Comparison of ENCODE assay signal across 8 cellular contexts in the genomic region with DNA sequence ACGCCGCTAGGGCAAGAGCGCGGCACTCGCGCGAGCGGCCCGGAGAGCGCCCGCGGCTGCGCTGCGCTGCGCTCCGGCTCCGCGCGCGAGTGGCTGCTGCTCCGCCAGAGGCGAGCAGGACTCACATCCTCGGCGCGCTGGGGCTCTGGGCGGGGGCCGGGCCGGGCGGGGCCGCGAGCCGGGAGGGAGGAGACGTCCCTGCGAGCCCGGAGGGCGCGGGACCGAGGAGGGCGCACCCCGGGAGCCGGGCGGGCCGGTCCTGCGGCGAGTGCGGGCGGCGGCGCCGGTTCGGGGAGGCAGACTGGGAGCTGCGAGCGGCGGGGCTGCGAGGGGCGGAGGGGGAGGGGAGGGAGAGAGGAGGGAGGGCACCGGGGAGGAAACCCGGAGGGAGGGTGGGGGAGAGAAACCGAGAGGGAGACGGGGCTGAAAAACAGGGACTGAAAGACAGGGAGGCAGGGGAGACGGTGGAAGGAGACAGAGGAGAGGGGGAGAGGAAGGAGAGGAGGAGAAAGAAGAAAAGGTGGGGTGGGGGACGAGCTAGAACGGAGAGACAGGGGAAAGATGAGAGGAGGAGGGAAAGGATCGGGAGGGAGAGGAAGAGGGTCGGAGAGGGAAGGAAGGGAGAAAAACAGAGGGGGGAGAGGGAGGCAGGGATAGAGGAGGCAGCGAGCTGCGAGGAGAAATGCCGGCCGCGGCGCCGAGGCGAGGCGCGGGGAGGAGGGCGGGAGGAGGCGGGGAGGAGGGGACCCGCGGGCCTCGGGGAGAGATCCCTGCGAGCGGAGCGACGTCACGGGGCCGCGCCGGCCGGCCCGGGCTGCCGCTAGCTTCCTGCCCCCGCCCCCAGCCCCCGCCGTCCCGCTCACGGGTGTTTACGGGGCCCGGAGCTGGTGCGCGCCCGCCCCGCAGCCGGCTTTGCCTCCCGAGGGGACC. TPM values are rescaled to one million over a fixed set of nuclear protein-coding genes. Genes with fewer than 3 reads are reported as not detected.
DNase-seq lines count a peak whose midpoint lies in the region; ATAC-seq lines count a peak whose summit lies in the region.

CAMK2N1 (minus strand) TSS at position 684 of the 930 bp plus-strand sequence. CDS start 831 bp downstream, outside the sequence.

- peaks cover 24% of the 10 kb centered on the region for H3K4me1 ChIP-seq in CD4-positive, alpha-beta memory T cell (ENCODE audit: insufficient read depth, low read length)

- CTCF ChIA-PET in CD4-positive, alpha-beta memory T cell (lab: Charles Lee; ENCODE audit: partially characterized antibody), result interaction anchor here (1.4 to 2.4 kb wide), 2 partner anchors 14 to 273 kb away, joined by 3 to 10 read pairs; no protein-coding TSS in a partner anchor
- CTCF ChIA-PET in activated CD4-positive, alpha-beta T cell treated with anti-CD3 and anti-CD28 coated beads, Interleukin-2, amount 10 ng/mL, durations not matched to agents 7 days and 5 days (lab: Charles Lee), result interaction anchor here (0.9 kb wide), 1 partner anchor 15 kb away, joined by 3 read pairs; no protein-coding TSS in a partner anchor

- no peaks in the 10 kb centered on the region for H3K36me3 ChIP-seq in CD4-positive, alpha-beta memory T cell (ENCODE audit: insufficient read depth, low read length)

- H3K27ac ChIP-seq in CD4-positive, alpha-beta memory T cell (ENCODE audit: low read depth, low read length), result no peak within 1 kb of the TSS

- H3K36me3 Mint-ChIP-seq in CD4-positive, alpha-beta memory T cell, result no peaks in the 10 kb centered on the region
- no peaks in the 10 kb centered on the region for H3K36me3 Mint-ChIP-seq in activated CD4-positive, alpha-beta T cell treated with anti-CD3 and anti-CD28 coated beads, Interleukin-2, amount 10 ng/mL, durations not matched to agents 7 days and 5 days (ENCODE audit: low read depth)
- H3K36me3 Mint-ChIP-seq in dendritic cell treated with granulocyte-macrophage colony-stimulating factor and Interleukin-4, amounts not matched to agents 40 ng/mL and 50 ng/mL, for 4 days (ENCODE audit: low read depth), result no peaks in the 10 kb centered on the region

- DNase-seq in CD4-positive, alpha-beta memory T cell, result peak; percentile 49 to 64 (median 54)
- DNase-seq in M059J (ENCODE audit: low read depth) (peak; percentile 56), left kidney (ENCODE audit: low read depth, low spot score) (peak; percentile 90), NK-92 (lab: John Stamatoyannopoulos, UW; ENCODE audit: unreplicated experiment) (no peak)
- DNase-seq in activated CD4-positive, alpha-beta T cell treated with anti-CD3 and anti-CD28 coated beads, Interleukin-2, amount 10 ng/mL, durations not matched to agents 7 days and 5 days, result peak; percentile 37
- peak; percentile 41 to 54 for DNase-seq in stimulated activated CD4-positive, alpha-beta T cell treated with anti-CD3 and anti-CD28 coated beads, Interleukin-1b, Interleukin-23, amount 100 ng/mL, for 4 hours (ENCODE audit: low read depth in 2 of 2)

- POLR2A ChIA-PET in CD4-positive, alpha-beta memory T cell (lab: Charles Lee; ENCODE audit: partially characterized antibody), result interaction anchor here (0.7 to 2.6 kb wide), 4 partner anchors 10 to 604 kb away, joined by 3 to 22 read pairs (median 4); partner anchors contain the start of genes MUL1 and OTUD3
- POLR2A ChIA-PET in activated CD4-positive, alpha-beta T cell treated with anti-CD3 and anti-CD28 coated beads, Interleukin-2, amount 10 ng/mL, durations not matched to agents 7 days and 5 days (lab: Charles Lee), result no interaction called here

- intact Hi-C loops in CD4-positive, alpha-beta memory T cell (cut with micrococcal nuclease), result no loop called here
- intact Hi-C loops in dendritic cell treated with granulocyte-macrophage colony-stimulating factor and Interleukin-4, amounts not matched to agents 40 ng/mL and 50 ng/mL, for 4 days (cut with micrococcal nuclease), result no loop called here

- peaks cover 20 to 24% of the 10 kb centered on the region in 2 donors for H3K27me3 Mint-ChIP-seq in CD4-positive, alpha-beta memory T cell
- H3K27me3 Mint-ChIP-seq in activated CD4-positive, alpha-beta T cell treated with anti-CD3 and anti-CD28 coated beads, Interleukin-2, amount 10 ng/mL, durations not matched to agents 7 days and 5 days, result peaks cover 70% of the 10 kb centered on the region
- H3K27me3 Mint-ChIP-seq in dendritic cell treated with granulocyte-macrophage colony-stimulating factor and Interleukin-4, amounts not matched to agents 40 ng/mL and 50 ng/mL, for 4 days, result peaks cover 89% of the 10 kb centered on the region

- no peaks in the 10 kb centered on the region for H3K9me3 ChIP-seq in CD4-positive, alpha-beta memory T cell (ENCODE audit: control insufficient read depth in 1 of 2, low read length in 2 of 2)

- peak within 1 kb of the TSS; percentile 85 to 92 (median 89) for H3K4me3 Mint-ChIP-seq in CD4-positive, alpha-beta memory T cell
- peak within 1 kb of the TSS; percentile 70 for H3K4me3 Mint-ChIP-seq in activated CD4-positive, alpha-beta T cell treated with anti-CD3 and anti-CD28 coated beads, Interleukin-2, amount 10 ng/mL, durations not matched to agents 7 days and 5 days
- H3K4me3 Mint-ChIP-seq in dendritic cell treated with granulocyte-macrophage colony-stimulating factor and Interleukin-4, amounts not matched to agents 40 ng/mL and 50 ng/mL, for 4 days, result peak within 1 kb of the TSS; percentile 36

- peaks cover 15% of the 10 kb centered on the region for H3K27me3 ChIP-seq in CD4-positive, alpha-beta memory T cell (ENCODE audit: insufficient read depth, low read length)

- H3K9me3 Mint-ChIP-seq in CD4-positive, alpha-beta memory T cell, result no peaks in the 10 kb centered on the region
- H3K9me3 Mint-ChIP-seq in activated CD4-positive, alpha-beta T cell treated with anti-CD3 and anti-CD28 coated beads, Interleukin-2, amount 10 ng/mL, durations not matched to agents 7 days and 5 days, result no peaks in the 10 kb centered on the region
- no peaks in the 10 kb centered on the region for H3K9me3 Mint-ChIP-seq in dendritic cell treated with granulocyte-macrophage colony-stimulating factor and Interleukin-4, amounts not matched to agents 40 ng/mL and 50 ng/mL, for 4 days

- H3K4me1 Mint-ChIP-seq in CD4-positive, alpha-beta memory T cell, result peaks cover 11 to 22% (median 16%) of the 10 kb centered on the region in 4 donors
- peaks cover 11% of the 10 kb centered on the region for H3K4me1 Mint-ChIP-seq in activated CD4-positive, alpha-beta T cell treated with anti-CD3 and anti-CD28 coated beads, Interleukin-2, amount 10 ng/mL, durations not matched to agents 7 days and 5 days
- H3K4me1 Mint-ChIP-seq in dendritic cell treated with granulocyte-macrophage colony-stimulating factor and Interleukin-4, amounts not matched to agents 40 ng/mL and 50 ng/mL, for 4 days (ENCODE audit: low read depth), result peaks cover 11% of the 10 kb centered on the region

- H3K27ac Mint-ChIP-seq in CD4-positive, alpha-beta memory T cell, result peak within 1 kb of the TSS in 6 of 7 donors; percentile 41 to 90 (median 72)
- H3K27ac Mint-ChIP-seq in activated CD4-positive, alpha-beta T cell treated with anti-CD3 and anti-CD28 coated beads, Interleukin-2, amount 10 ng/mL, durations not matched to agents 7 days and 5 days, result peak within 1 kb of the TSS; percentile 64
- no peak within 1 kb of the TSS for H3K27ac Mint-ChIP-seq in dendritic cell treated with granulocyte-macrophage colony-stimulating factor and Interleukin-4, amounts not matched to agents 40 ng/mL and 50 ng/mL, for 4 days

- ATAC-seq in HG02678 (IDR thresholded peaks at IDR 0.05; ENCODE audit: unreplicated experiment), result no peak

- peak within 1 kb of the TSS; percentile 69 to 73 for H3K4me3 ChIP-seq in CD4-positive, alpha-beta memory T cell (ENCODE audit: low read length in 2 of 2)

RNA-seq across cellular contexts. Expression of gene CAMK2N1, which starts in this region (rescaled TPM):
- total RNA-seq in CD4-positive, alpha-beta memory T cell, result 1 to 10 TPM; 5.5 to 6.5 TPM
- under 1 TPM; 0.32 to 0.84 TPM for polyA plus RNA-seq in CD4-positive, alpha-beta memory T cell
- total RNA-seq in M059J (2014; rRNA removed; shearing (Covaris generic)), result 5.2 and 7.2 TPM in 2 replicates
- total RNA-seq in activated CD4-positive, alpha-beta T cell treated with anti-CD3 and anti-CD28 coated beads, Interleukin-2, amount 10 ng/mL, durations not matched to agents 7 days and 5 days, result under 1 TPM; 0.37 to 0.45 TPM

Comparison
In these comparisons a context has a peak if more than half of its experiments do, and no peak if none do; other contexts are left out.
1. Peak in DNase-seq in activated CD4-positive, alpha-beta T cell treated with anti-CD3 and anti-CD28 coated beads, Interleukin-2, amount 10 ng/mL, durations not matched to agents 7 days and 5 days; RNA of the gene not detected or under 1 TPM.
2. H3K4me3 Mint-ChIP-seq: peak in every context shown above with its lines; median percentile 89 in CD4-positive, alpha-beta memory T cell; 70 in activated CD4-positive, alpha-beta T cell treated with anti-CD3 and anti-CD28 coated beads, Interleukin-2, amount 10 ng/mL, durations not matched to agents 7 days and 5 days; 36 in dendritic cell treated with granulocyte-macrophage colony-stimulating factor and Interleukin-4, amounts not matched to agents 40 ng/mL and 50 ng/mL, for 4 days.